1 cellular context compared by ENCODE assay signal in genomic region chr6:63943826-63944225, GRCh38.
TF ChIP-seq lines count a peak whose summit lies in the region.

No MANE protein-coding gene starts in this region.

TF ChIP-seq in GM23338, 12 proteins besides CTCF, POLR2A, EP300 and RAD21 (continued from another document):
- TF ChIP-seq REST (IDR thresholded peaks at IDR 0.05; ENCODE audit: unreplicated experiment): no peak
- no peak for TF ChIP-seq STAT1 (IDR thresholded peaks at IDR 0.05; ENCODE audit: unreplicated experiment)
- TF ChIP-seq, protein P1, sequence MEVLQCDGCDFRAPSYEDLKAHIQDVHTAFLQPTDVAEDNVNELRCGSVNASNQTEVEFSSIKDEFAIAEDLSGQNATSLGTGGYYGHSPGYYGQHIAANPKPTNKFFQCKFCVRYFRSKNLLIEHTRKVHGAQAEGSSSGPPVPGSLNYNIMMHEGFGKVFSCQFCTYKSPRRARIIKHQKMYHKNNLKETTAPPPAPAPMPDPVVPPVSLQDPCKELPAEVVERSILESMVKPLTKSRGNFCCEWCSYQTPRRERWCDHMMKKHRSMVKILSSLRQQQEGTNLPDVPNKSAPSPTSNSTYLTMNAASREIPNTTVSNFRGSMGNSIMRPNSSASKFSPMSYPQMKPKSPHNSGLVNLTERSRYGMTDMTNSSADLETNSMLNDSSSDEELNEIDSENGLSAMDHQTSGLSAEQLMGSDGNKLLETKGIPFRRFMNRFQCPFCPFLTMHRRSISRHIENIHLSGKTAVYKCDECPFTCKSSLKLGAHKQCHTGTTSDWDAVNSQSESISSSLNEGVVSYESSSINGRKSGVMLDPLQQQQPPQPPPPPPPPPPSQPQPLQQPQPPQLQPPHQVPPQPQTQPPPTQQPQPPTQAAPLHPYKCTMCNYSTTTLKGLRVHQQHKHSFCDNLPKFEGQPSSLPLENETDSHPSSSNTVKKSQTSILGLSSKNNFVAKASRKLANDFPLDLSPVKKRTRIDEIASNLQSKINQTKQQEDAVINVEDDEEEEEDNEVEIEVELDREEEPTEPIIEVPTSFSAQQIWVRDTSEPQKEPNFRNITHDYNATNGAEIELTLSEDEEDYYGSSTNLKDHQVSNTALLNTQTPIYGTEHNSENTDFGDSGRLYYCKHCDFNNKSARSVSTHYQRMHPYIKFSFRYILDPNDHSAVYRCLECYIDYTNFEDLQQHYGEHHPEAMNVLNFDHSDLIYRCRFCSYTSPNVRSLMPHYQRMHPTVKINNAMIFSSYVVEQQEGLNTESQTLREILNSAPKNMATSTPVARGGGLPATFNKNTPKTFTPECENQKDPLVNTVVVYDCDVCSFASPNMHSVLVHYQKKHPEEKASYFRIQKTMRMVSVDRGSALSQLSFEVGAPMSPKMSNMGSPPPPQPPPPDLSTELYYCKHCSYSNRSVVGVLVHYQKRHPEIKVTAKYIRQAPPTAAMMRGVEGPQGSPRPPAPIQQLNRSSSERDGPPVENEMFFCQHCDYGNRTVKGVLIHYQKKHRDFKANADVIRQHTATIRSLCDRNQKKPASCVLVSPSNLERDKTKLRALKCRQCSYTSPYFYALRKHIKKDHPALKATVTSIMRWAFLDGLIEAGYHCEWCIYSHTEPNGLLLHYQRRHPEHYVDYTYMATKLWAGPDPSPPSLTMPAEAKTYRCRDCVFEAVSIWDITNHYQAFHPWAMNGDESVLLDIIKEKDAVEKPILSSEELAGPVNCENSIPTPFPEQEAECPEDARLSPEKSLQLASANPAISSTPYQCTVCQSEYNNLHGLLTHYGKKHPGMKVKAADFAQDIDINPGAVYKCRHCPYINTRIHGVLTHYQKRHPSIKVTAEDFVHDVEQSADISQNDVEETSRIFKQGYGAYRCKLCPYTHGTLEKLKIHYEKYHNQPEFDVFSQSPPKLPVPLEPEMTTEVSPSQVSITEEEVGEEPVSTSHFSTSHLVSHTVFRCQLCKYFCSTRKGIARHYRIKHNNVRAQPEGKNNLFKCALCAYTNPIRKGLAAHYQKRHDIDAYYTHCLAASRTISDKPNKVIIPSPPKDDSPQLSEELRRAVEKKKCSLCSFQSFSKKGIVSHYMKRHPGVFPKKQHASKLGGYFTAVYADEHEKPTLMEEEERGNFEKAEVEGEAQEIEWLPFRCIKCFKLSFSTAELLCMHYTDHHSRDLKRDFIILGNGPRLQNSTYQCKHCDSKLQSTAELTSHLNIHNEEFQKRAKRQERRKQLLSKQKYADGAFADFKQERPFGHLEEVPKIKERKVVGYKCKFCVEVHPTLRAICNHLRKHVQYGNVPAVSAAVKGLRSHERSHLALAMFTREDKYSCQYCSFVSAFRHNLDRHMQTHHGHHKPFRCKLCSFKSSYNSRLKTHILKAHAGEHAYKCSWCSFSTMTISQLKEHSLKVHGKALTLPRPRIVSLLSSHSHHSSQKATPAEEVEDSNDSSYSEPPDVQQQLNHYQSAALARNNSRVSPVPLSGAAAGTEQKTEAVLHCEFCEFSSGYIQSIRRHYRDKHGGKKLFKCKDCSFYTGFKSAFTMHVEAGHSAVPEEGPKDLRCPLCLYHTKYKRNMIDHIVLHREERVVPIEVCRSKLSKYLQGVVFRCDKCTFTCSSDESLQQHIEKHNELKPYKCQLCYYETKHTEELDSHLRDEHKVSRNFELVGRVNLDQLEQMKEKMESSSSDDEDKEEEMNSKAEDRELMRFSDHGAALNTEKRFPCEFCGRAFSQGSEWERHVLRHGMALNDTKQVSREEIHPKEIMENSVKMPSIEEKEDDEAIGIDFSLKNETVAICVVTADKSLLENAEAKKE (CRISPR knock-in tag; IDR thresholded peaks at IDR 0.05): peak; percentile 94
- no peak for TF ChIP-seq ZNF331 (CRISPR knock-in tag; IDR thresholded peaks at IDR 0.05; ENCODE audit: low read depth)
- TF ChIP-seq CREB1 (CRISPR knock-in tag; IDR thresholded peaks at IDR 0.05; ENCODE audit: low read depth): no peak
